23 cellular contexts compared by ENCODE assay signal in genomic region chr22:46466255-46466676, GRCh38.
"Had no signal": no experiment of that assay in that cellular context is flagged by ENCODE, and none has a peak within 500 bp of the region (broad histone marks: within the 10 kb centered on the region; RNA-seq: fewer than 3 reads in every experiment).

No MANE protein-coding gene starts in this region.

- H3K36me3 ChIP-seq: colonic mucosa, neural progenitor cell, suprapubic skin, tibial artery had no signal

- H3K9me3 ChIP-seq: colonic mucosa, suprapubic skin, tibial artery had no signal

- H3K36me3 Mint-ChIP-seq: activated naive CD4-positive, alpha-beta T cell treated with anti-CD3 and anti-CD28 coated beads, Interleukin-2, amount 50 U/mL, for 24 hours; natural killer cell; stimulated activated naive B cell treated with anti-CD40 and anti-IgM and Interleukin-4, amounts not matched to agents 10 μg/mL and 1 μg/mL and 100 μg/mL, for 72 hours had no signal

- H3K9me3 Mint-ChIP-seq: activated CD4-positive, alpha-beta T cell treated with anti-CD3 and anti-CD28 coated beads, Interleukin-2, amount 10 ng/mL, durations not matched to agents 7 days and 5 days; activated CD8-positive, alpha-beta T cell treated with anti-CD3 and anti-CD28 coated beads for 36 hours; activated naive CD4-positive, alpha-beta T cell treated with anti-CD3 and anti-CD28 coated beads, Interleukin-2, amount 50 U/mL, for 24 hours; activated naive CD8-positive, alpha-beta T cell treated with anti-CD3 and anti-CD28 coated beads, Interleukin-2, amount 50 U/mL, for 24 hours; natural killer cell; stimulated activated naive B cell treated with anti-CD40 and anti-IgM and Interleukin-4, amounts not matched to agents 10 μg/mL and 1 μg/mL and 100 μg/mL, for 72 hours had no signal

- H3K9ac ChIP-seq: neural progenitor cell had no signal

- DNase-seq: activated CD4-positive, alpha-beta T cell treated with anti-CD3 and anti-CD28 coated beads for 1 hour; activated CD4-positive, alpha-beta T cell treated with anti-CD3 and anti-CD28 coated beads, Interleukin-2, amount 10 ng/mL, durations not matched to agents 7 days and 5 days; activated CD8-positive, alpha-beta T cell treated with anti-CD3 and anti-CD28 coated beads for 36 hours; activated naive CD8-positive, alpha-beta T cell treated with anti-CD3 and anti-CD28 coated beads, Interleukin-2, amount 50 U/mL, for 24 hours; activated T-cell treated with anti-CD3 and anti-CD28 coated beads, Interleukin-2, amount 50 U/mL, for 48 hours; colonic mucosa; effector CD8-positive, alpha-beta T cell; mesenchymal stem cell; natural killer cell; occipital lobe; right cardiac atrium; stimulated activated CD4-positive, alpha-beta T cell treated with anti-CD3 and anti-CD28 coated beads, Interleukin-15, amount 100 ng/mL, for 24 hours; stimulated activated CD4-positive, alpha-beta T cell treated with anti-CD3 and anti-CD28 coated beads, Interleukin-2, amount 100 ng/mL, for 24 hours; stimulated activated naive B cell treated with anti-CD40 and anti-IgM and Interleukin-4, amounts not matched to agents 10 μg/mL and 1 μg/mL and 100 μg/mL, for 72 hours; T-helper 2 cell; tibial artery had no signal

- H3K4me1 ChIP-seq: colonic mucosa, neural progenitor cell, tibial artery had no signal

- ATAC-seq: activated CD8-positive, alpha-beta T cell treated with anti-CD3 and anti-CD28 coated beads for 36 hours; activated naive CD8-positive, alpha-beta T cell treated with anti-CD3 and anti-CD28 coated beads, Interleukin-2, amount 50 U/mL, for 24 hours; natural killer cell; stimulated activated naive B cell treated with anti-CD40 and anti-IgM and Interleukin-4, amounts not matched to agents 10 μg/mL and 1 μg/mL and 100 μg/mL, for 72 hours had no signal

- FAIRE-seq: bronchial epithelial cell, frontal cortex, urothelium cell line had no signal

- H3K27ac ChIP-seq: colonic mucosa, neural progenitor cell, suprapubic skin, tibial artery had no signal

- H3K27me3 ChIP-seq: colonic mucosa, neural progenitor cell, suprapubic skin had no signal

- H3K4me3 ChIP-seq: colonic mucosa, neural progenitor cell, suprapubic skin, tibial artery had no signal

- H3K27me3 Mint-ChIP-seq: activated CD4-positive, alpha-beta T cell treated with anti-CD3 and anti-CD28 coated beads, Interleukin-2, amount 10 ng/mL, durations not matched to agents 7 days and 5 days; activated CD8-positive, alpha-beta T cell treated with anti-CD3 and anti-CD28 coated beads for 36 hours; activated naive CD4-positive, alpha-beta T cell treated with anti-CD3 and anti-CD28 coated beads, Interleukin-2, amount 50 U/mL, for 24 hours had no signal

- H3K4me3 Mint-ChIP-seq: activated CD4-positive, alpha-beta T cell treated with anti-CD3 and anti-CD28 coated beads, Interleukin-2, amount 10 ng/mL, durations not matched to agents 7 days and 5 days; activated CD8-positive, alpha-beta T cell treated with anti-CD3 and anti-CD28 coated beads for 36 hours; activated naive CD4-positive, alpha-beta T cell treated with anti-CD3 and anti-CD28 coated beads, Interleukin-2, amount 50 U/mL, for 24 hours; activated naive CD8-positive, alpha-beta T cell treated with anti-CD3 and anti-CD28 coated beads, Interleukin-2, amount 50 U/mL, for 24 hours; natural killer cell; neural progenitor cell; stimulated activated naive B cell treated with anti-CD40 and anti-IgM and Interleukin-4, amounts not matched to agents 10 μg/mL and 1 μg/mL and 100 μg/mL, for 72 hours had no signal

- H3K4me2 ChIP-seq: neural progenitor cell had no signal

- H3K4me1 Mint-ChIP-seq: activated CD4-positive, alpha-beta T cell treated with anti-CD3 and anti-CD28 coated beads, Interleukin-2, amount 10 ng/mL, durations not matched to agents 7 days and 5 days; activated naive CD4-positive, alpha-beta T cell treated with anti-CD3 and anti-CD28 coated beads, Interleukin-2, amount 50 U/mL, for 24 hours; activated naive CD8-positive, alpha-beta T cell treated with anti-CD3 and anti-CD28 coated beads, Interleukin-2, amount 50 U/mL, for 24 hours; stimulated activated naive B cell treated with anti-CD40 and anti-IgM and Interleukin-4, amounts not matched to agents 10 μg/mL and 1 μg/mL and 100 μg/mL, for 72 hours had no signal

- H3K27ac Mint-ChIP-seq: activated CD4-positive, alpha-beta T cell treated with anti-CD3 and anti-CD28 coated beads, Interleukin-2, amount 10 ng/mL, durations not matched to agents 7 days and 5 days; activated CD8-positive, alpha-beta T cell treated with anti-CD3 and anti-CD28 coated beads for 36 hours; activated naive CD4-positive, alpha-beta T cell treated with anti-CD3 and anti-CD28 coated beads, Interleukin-2, amount 50 U/mL, for 24 hours; activated naive CD8-positive, alpha-beta T cell treated with anti-CD3 and anti-CD28 coated beads, Interleukin-2, amount 50 U/mL, for 24 hours; activated T-helper 2 cell treated with anti-CD3 and anti-CD28 coated beads, Interferon-gamma antibody, Interleukin-2, Interleukin-4, amounts not matched to agents 10 μg/mL and 5 μg/mL and 100 μg/mL, durations not matched to agents 14 hours and 24 hours and 36 hours; natural killer cell; stimulated activated naive B cell treated with anti-CD40 and anti-IgM and Interleukin-4, amounts not matched to agents 10 μg/mL and 1 μg/mL and 100 μg/mL, for 72 hours had no signal
